24 cellular contexts compared by ENCODE assay signal in genomic region chr1:34188985-34189384, GRCh38. TPM values are rescaled to one million over a fixed set of nuclear protein-coding genes. Genes with fewer than 3 reads are reported as not detected.
DNase-seq lines count a peak whose midpoint lies in the region; ATAC-seq and TF ChIP-seq lines count a peak whose summit lies in the region.
"Had no signal": no experiment of that assay in that cellular context is flagged by ENCODE, and none has a peak within 500 bp of the region (broad histone marks: within the 10 kb centered on the region; RNA-seq: fewer than 3 reads in every experiment).

No MANE protein-coding gene starts in this region.

- no peak overlapping the region for H3K27ac Mint-ChIP-seq in stimulated activated naive CD8-positive, alpha-beta T cell treated with anti-CD3 and anti-CD28 coated beads, Interleukin-15, amount 100 ng/mL, for 72 hours
- no peak overlapping the region for H3K27ac Mint-ChIP-seq in WTC11
- H3K27ac Mint-ChIP-seq: IgD-negative memory B cell had no signal

- H2BK5ac ChIP-seq in neuronal stem cell (ENCODE audit: low read length): no peak overlapping the region

- no CpG with 5 or more reads among the region's 4 CpGs for WGBS in neuronal stem cell (ENCODE audit: extremely low coverage in 2 of 2, insufficient read length in 2 of 2, insufficient replicate concordance in 1 of 2), 2 donors

- no peak for TF ChIP-seq CTCF in WTC11 (IDR thresholded peaks at IDR 0.05)

- H3K4me1 Mint-ChIP-seq in stimulated activated naive CD8-positive, alpha-beta T cell treated with anti-CD3 and anti-CD28 coated beads, Interleukin-15, amount 100 ng/mL, for 72 hours: peaks cover 12% of the 10 kb centered on the region
- H3K4me1 Mint-ChIP-seq in WTC11: peaks cover 70% of the 10 kb centered on the region
- H3K4me1 Mint-ChIP-seq: IgD-negative memory B cell had no signal

- H3K27ac ChIP-seq in neuronal stem cell (replicated peaks; ENCODE audit: low read length): no peak overlapping the region
- H3K27ac ChIP-seq: KMS-11, PC-9, SJSA1 had no signal

- peak overlapping the region; percentile 29 for H3K18ac ChIP-seq in neuronal stem cell (ENCODE audit: low read length)

- no peak overlapping the region for H2BK120ac ChIP-seq in neuronal stem cell (ENCODE audit: low read depth, low read length)

- no peak for DNase-seq in stimulated activated naive CD8-positive, alpha-beta T cell treated with anti-CD3 and anti-CD28 coated beads, Interleukin-15, Interleukin-2, amounts not matched to agents 100 U/mL and 50 U/mL, for 24 hours
- DNase-seq in stimulated activated naive CD8-positive, alpha-beta T cell treated with anti-CD3 and anti-CD28 coated beads, Interleukin-15, amount 100 ng/mL, for 72 hours: no peak
- DNase-seq in WTC11 (ENCODE audit: low spot score) (no peak), neuronal stem cell (ENCODE audit: low spot score) (no peak), cerebellar nuclear complex (lab: John Stamatoyannopoulos, UW) (no peak), DMS153 (lab: John Stamatoyannopoulos, UW) (no peak)
- DNase-seq: 8988T, ACHN, DMS53, NCI-H1048, NCI-H1417, NCI-H1694 treated with DMSO at 0.1 percent for 48 hours, NCI-H2081, NCI-H2227 treated with DMSO at 0.1 percent for 48 hours, NCI-H69, PC-9 had no signal

- H4K91ac ChIP-seq in neuronal stem cell (ENCODE audit: low read depth, low read length, poor library complexity): peak overlapping the region; percentile 40

- peaks cover 0 to 41% of the 10 kb centered on the region in 2 donors for H3K9me3 Mint-ChIP-seq in stimulated activated naive CD8-positive, alpha-beta T cell treated with anti-CD3 and anti-CD28 coated beads, Interleukin-15, amount 100 ng/mL, for 72 hours
- H3K9me3 Mint-ChIP-seq in WTC11: peaks cover 17% of the 10 kb centered on the region

- CTCF ChIA-PET in WTC11 (lab: Charles Lee): interaction anchor here (0.5 to 3.9 kb wide), 8 partner anchors 11 to 556 kb away, joined by 3 to 33 read pairs (median 4); partner anchors contain the start of genes C1orf94 and CSMD2

- H3K79me1 ChIP-seq in neuronal stem cell (ENCODE audit: low read depth, low read length): no peaks in the 10 kb centered on the region

- no peak overlapping the region for H2BK15ac ChIP-seq in neuronal stem cell (ENCODE audit: low read length)

- no peaks in the 10 kb centered on the region for H3K36me3 ChIP-seq in neuronal stem cell (replicated peaks in 1 of 2; ENCODE audit: control insufficient read depth in 2 of 2, insufficient read depth in 2 of 2, low read length in 2 of 2)
- H3K36me3 ChIP-seq: SJSA1 had no signal

- no peak overlapping the region for H2BK12ac ChIP-seq in neuronal stem cell (ENCODE audit: low read length)

- peaks cover 20% of the 10 kb centered on the region for H3K36me3 Mint-ChIP-seq in WTC11

- H2AK5ac ChIP-seq in neuronal stem cell (ENCODE audit: low read depth, low read length): no peak overlapping the region

- peaks cover 0 to 6% of the 10 kb centered on the region in 2 donors for H3K4me1 ChIP-seq in neuronal stem cell (ENCODE audit: control insufficient read depth in 2 of 2, insufficient read depth in 1 of 2, low read depth in 1 of 2, low read length in 2 of 2)
- H3K4me1 ChIP-seq: SJSA1 had no signal

- POLR2A ChIA-PET in WTC11 (lab: Charles Lee): interaction anchor here (0.6 to 2.9 kb wide), 7 partner anchors 10 to 37 kb away, joined by 3 to 14 read pairs (median 3); partner anchors contain the start of genes C1orf94 and CSMD2

- peak; percentile 28 for ATAC-seq in stimulated activated naive CD8-positive, alpha-beta T cell treated with anti-CD3 and anti-CD28 coated beads, Interleukin-15, Interleukin-2, amounts not matched to agents 100 U/mL and 50 U/mL, for 24 hours
- ATAC-seq in stimulated activated naive CD8-positive, alpha-beta T cell treated with anti-CD3 and anti-CD28 coated beads, Interleukin-15, amount 100 ng/mL, for 72 hours: no peak
- ATAC-seq in WTC11: no peak
- ATAC-seq in HG02610 (IDR thresholded peaks at IDR 0.05; ENCODE audit: unreplicated experiment): no peak
- ATAC-seq: Right ventricle myocardium inferior had no signal

- no peak overlapping the region for H3K4me3 Mint-ChIP-seq in stimulated activated naive CD8-positive, alpha-beta T cell treated with anti-CD3 and anti-CD28 coated beads, Interleukin-15, amount 100 ng/mL, for 72 hours
- peak overlapping the region; percentile 6; the same call in 1 of the 2 replicates for H3K4me3 Mint-ChIP-seq in WTC11
- H3K4me3 Mint-ChIP-seq: IgD-negative memory B cell had no signal

- peaks cover 66% of the 10 kb centered on the region for H3K27me3 Mint-ChIP-seq in stimulated activated naive CD8-positive, alpha-beta T cell treated with anti-CD3 and anti-CD28 coated beads, Interleukin-15, amount 100 ng/mL, for 72 hours
- H3K27me3 Mint-ChIP-seq in WTC11 (ENCODE audit: low read depth): peaks cover 32% of the 10 kb centered on the region

- H3K14ac ChIP-seq in neuronal stem cell (ENCODE audit: low read length): no peak overlapping the region

- peak overlapping the region in 1 of 2 donors; percentile 59 for H3K4me3 ChIP-seq in neuronal stem cell (ENCODE audit: low read length in 2 of 2)
- H3K4me3 ChIP-seq: PC-9, SJSA1 had no signal

- no peak overlapping the region for H3K4me2 ChIP-seq in neuronal stem cell (ENCODE audit: insufficient read depth, low read length, poor library complexity, severe bottlenecking)
- H3K4me2 ChIP-seq: KMS-11, PC-9 had no signal

- no peak overlapping the region for H3K9ac ChIP-seq in neuronal stem cell (ENCODE audit: low read depth, low read length, poor library complexity)
- H3K9ac ChIP-seq: KMS-11 had no signal

- H2AFZ ChIP-seq in neuronal stem cell (ENCODE audit: low read length): no peak overlapping the region
- H2AFZ ChIP-seq: PC-9 had no signal

- H3K4ac ChIP-seq in neuronal stem cell (ENCODE audit: low read length): no peak overlapping the region

- H3K9me3 ChIP-seq in neuronal stem cell (replicated peaks in 1 of 2; ENCODE audit: control insufficient read depth in 2 of 2, insufficient read depth in 1 of 2, low read depth in 1 of 2, low read length in 2 of 2): peaks cover 0 to 2% of the 10 kb centered on the region in 2 donors
- H3K9me3 ChIP-seq: SJSA1 had no signal

- H3K27me3 ChIP-seq in neuronal stem cell (ENCODE audit: control insufficient read depth in 3 of 3, insufficient read depth in 3 of 3, low read depth in 1 of 3, low read length in 3 of 3): peaks cover 0 to 10% (median 2%) of the 10 kb centered on the region in 3 experiments
- H3K27me3 ChIP-seq: SJSA1 had no signal

- no peak overlapping the region for H4K8ac ChIP-seq in neuronal stem cell (ENCODE audit: low read depth, low read length)

- H3K23ac ChIP-seq in neuronal stem cell (ENCODE audit: low read depth, low read length, poor library complexity): no peak overlapping the region

TF ChIP-seq in WTC11, 78 proteins besides CTCF, POLR2A, EP300 and RAD21:
- no peak for TF ChIP-seq NR1H2 (CRISPR knock-in tag; IDR thresholded peaks at IDR 0.05)
- 0 out of 2 replicates have a peak, but pooled peaks have one; percentile 6 for TF ChIP-seq EMX1 (CRISPR knock-in tag; IDR thresholded peaks at IDR 0.05)
- TF ChIP-seq PREB (CRISPR knock-in tag; IDR thresholded peaks at IDR 0.05; ENCODE audit: borderline replicate concordance): no peak
- TF ChIP-seq MLX (CRISPR knock-in tag; IDR thresholded peaks at IDR 0.05): no peak
- TF ChIP-seq ZNF396 (CRISPR knock-in tag; IDR thresholded peaks at IDR 0.05; ENCODE audit: borderline replicate concordance): no peak

RNA-seq across cellular contexts. Expression of gene C1orf94, which starts 12.3 kb away (rescaled TPM):
- total RNA-seq in WTC11 (2021): 5.5 to 6.0 TPM (median 5.5 TPM) in 3 replicates
- polyA plus RNA-seq in neuronal stem cell (2013, experiment 1 of 2): 0.11 TPM
- 0.11 TPM for polyA plus RNA-seq in neuronal stem cell (2013, experiment 2 of 2)
- total RNA-seq: H4, NCI-H460, PC-9, Right ventricle myocardium inferior had no signal
- polyA plus RNA-seq: BJ, IgD-negative memory B cell had no signal

RNA-seq across cellular contexts. Expression of gene CSMD2, which starts 24.0 kb away (rescaled TPM):
- 13.2 to 14.0 TPM (median 13.9 TPM) in 3 replicates for total RNA-seq in WTC11 (2021)
- 1.0 TPM for polyA plus RNA-seq in neuronal stem cell (2013, experiment 1 of 2)
- polyA plus RNA-seq in neuronal stem cell (2013, experiment 2 of 2): 0.89 TPM
- total RNA-seq: H4, NCI-H460, PC-9 had no signal
- polyA plus RNA-seq: IgD-negative memory B cell had no signal
